32 cellular contexts compared by ENCODE assay signal in genomic region chr1:189510827-189511226, GRCh38.
"Had no signal": no experiment of that assay in that cellular context is flagged by ENCODE, and none has a peak within 500 bp of the region (broad histone marks: within the 10 kb centered on the region; RNA-seq: fewer than 3 reads in every experiment).

No MANE protein-coding gene starts in this region.

- H3K36me3 ChIP-seq: adrenal gland, brain microvascular endothelial cell, breast epithelium had no signal

- H3K4me3 ChIP-seq: adrenal gland, body of pancreas, breast epithelium had no signal

- H3K27ac ChIP-seq: adrenal gland, body of pancreas, brain microvascular endothelial cell, breast epithelium, VCaP had no signal

- H3K27me3 ChIP-seq: adrenal gland, body of pancreas, brain microvascular endothelial cell, breast epithelium had no signal

- H3K4me1 ChIP-seq: adrenal gland, body of pancreas, breast epithelium had no signal

- H3K9me3 ChIP-seq: adrenal gland, body of pancreas had no signal

- FAIRE-seq: astrocyte, colon had no signal

- ATAC-seq: activated CD8-positive, alpha-beta memory T cell treated with anti-CD3 and anti-CD28 coated beads, Interleukin-2, amount 10 ng/mL, durations not matched to agents 7 days and 5 days; activated CD8-positive, alpha-beta T cell treated with anti-CD3 and anti-CD28 coated beads, Interleukin-2, amount 10 ng/mL, durations not matched to agents 7 days and 5 days; activated naive CD4-positive, alpha-beta T cell treated with anti-CD3 and anti-CD28 coated beads, Interleukin-2, amount 50 U/mL, for 72 hours; activated T-helper 17 cell treated with anti-CD3 and anti-CD28 coated beads, Interleukin-2, amount 50 U/mL, for 72 hours; body of pancreas had no signal

- DNase-seq: activated B cell treated with CpG ODN at 0.5 μM for 24 hours; activated CD4-positive, alpha-beta memory T cell treated with anti-CD3 and anti-CD28 coated beads, Interleukin-2, amount 10 ng/mL, durations not matched to agents 7 days and 5 days; activated CD4-positive, alpha-beta T cell treated with anti-CD3 and anti-CD28 coated beads for 48 hours; activated CD4-positive, alpha-beta T cell treated with anti-CD3 and anti-CD28 coated beads, Interleukin-2, amount 10 ng/mL, durations not matched to agents 7 days and 5 days; activated CD4-positive, alpha-beta T cell treated with anti-CD3 and anti-CD28 coated beads, Interleukin-2, amount 50 U/mL, for 48 hours; activated CD4-positive, CD25-positive, alpha-beta regulatory T cell treated with anti-CD3 and anti-CD28 coated beads, Interleukin-2, amount 50 U/mL, for 72 hours; activated CD8-positive, alpha-beta memory T cell treated with anti-CD3 and anti-CD28 coated beads for 24 hours; activated CD8-positive, alpha-beta memory T cell treated with anti-CD3 and anti-CD28 coated beads, Interleukin-2, amount 10 ng/mL, durations not matched to agents 7 days and 5 days; activated CD8-positive, alpha-beta memory T cell treated with anti-CD3 and anti-CD28 coated beads, Interleukin-2, amount 50 U/mL, for 48 hours; activated CD8-positive, alpha-beta T cell treated with anti-CD3 and anti-CD28 coated beads, Interleukin-2, amount 10 ng/mL, durations not matched to agents 7 days and 5 days; activated effector memory CD4-positive, alpha-beta T cell treated with anti-CD3 and anti-CD28 coated beads, Interleukin-2, amount 50 U/mL, for 16 hours; activated gamma-delta T cell treated with Interleukin-2 at 50 U/mL for 16 hours; activated naive CD4-positive, alpha-beta T cell; activated naive CD4-positive, alpha-beta T cell treated with anti-CD3 and anti-CD28 coated beads for 36 hours; activated naive CD4-positive, alpha-beta T cell treated with anti-CD3 and anti-CD28 coated beads, Interleukin-2, amount 50 U/mL, for 16 hours; activated naive CD8-positive, alpha-beta T cell treated with anti-CD3 and anti-CD28 coated beads for 36 hours; activated T-cell treated with anti-CD3 and anti-CD28 coated beads, Interleukin-2, amount 50 U/mL, for 24 hours; activated T-cell treated with anti-CD3 and anti-CD28 coated beads, Interleukin-2, amount 50 U/mL, for 48 hours; adrenal gland; amniotic stem cell; aorta; body of pancreas; brain microvascular endothelial cell; central memory CD4-positive, alpha-beta T cell; T-helper 2 cell; T-helper 9 cell had no signal
